ENCODE assay signal across 9 cellular contexts in genomic region chr2:129061079-129061785, GRCh38.
DNase-seq lines count a peak whose midpoint lies in the region; ATAC-seq, FAIRE-seq and TF ChIP-seq lines count a peak whose summit lies in the region.
"Had no signal": no experiment of that assay in that cellular context is flagged by ENCODE, and none has a peak within 500 bp of the region (broad histone marks: within the 10 kb centered on the region; RNA-seq: fewer than 3 reads in every experiment).

No MANE protein-coding gene starts in this region.

- CTCF ChIA-PET in RWPE1 (lab: Yijun Ruan, JAX) = interaction anchor here (0.7 kb wide), 1 partner anchor 324 kb away, joined by 3 read pairs; no protein-coding TSS in a partner anchor

- no peaks in the 10 kb centered on the region for H3K9me3 ChIP-seq in keratinocyte (ENCODE audit: control insufficient read depth, low read depth, low read length)
- no peaks in the 10 kb centered on the region for H3K9me3 ChIP-seq in right atrium auricular region

- H3K9ac ChIP-seq in keratinocyte (ENCODE audit: control insufficient read depth, extremely low read depth, insufficient read depth, low read length) = peak overlapping the region; percentile 24

- H2AFZ ChIP-seq in keratinocyte (ENCODE audit: control insufficient read depth, low read length) = peak overlapping the region; percentile 90

- H3K4me1 ChIP-seq in keratinocyte (ENCODE audit: control insufficient read depth, extremely low read depth, insufficient read depth, low read length) (peaks cover 39% of the 10 kb centered on the region), right atrium auricular region (no peaks in the 10 kb centered on the region)

- H3K27ac ChIP-seq in RWPE1 (peak overlapping the region; percentile 82), keratinocyte (ENCODE audit: control insufficient read depth, insufficient read depth, low read length) (peak overlapping the region; percentile 79), right atrium auricular region (no peak overlapping the region)

- peak; percentile 92 for FAIRE-seq in keratinocyte (lab: Jason Lieb, UNC)
- FAIRE-seq: endometrium had no signal

- POLR2A ChIA-PET in RWPE1 (lab: Yijun Ruan, JAX; ENCODE audit: low non-redundant PET) = no interaction called here

- H3K4me2 ChIP-seq in keratinocyte (ENCODE audit: control insufficient read depth, extremely low read depth, insufficient read depth, low read depth, low read length) = peak overlapping the region; percentile 70

- H3K27me3 ChIP-seq in keratinocyte (ENCODE audit: control insufficient read depth, extremely low read depth, insufficient read depth, low read length) (no peaks in the 10 kb centered on the region), right atrium auricular region (no peaks in the 10 kb centered on the region)

- TF ChIP-seq CTCF in RWPE1 (conservative IDR thresholded peaks at IDR 0.05; ENCODE audit: low read depth) (no peak), keratinocyte (optimal IDR thresholded peaks at IDR 0.05 in 1 of 3, IDR thresholded peaks at IDR 0.05 in 1 of 3, conservative IDR thresholded peaks at IDR 0.05 in 1 of 3; ENCODE audit: extremely low read depth in 1 of 3, insufficient read depth in 2 of 3, low read length in 3 of 3) (peak in 1 of 3 experiments; percentile 35), right atrium auricular region (IDR thresholded peaks at IDR 0.05) (no peak)

- no peaks in the 10 kb centered on the region for H3K79me2 ChIP-seq in keratinocyte (ENCODE audit: control insufficient read depth, insufficient read depth, low read length)

- dilution Hi-C loops in keratinocyte (cut with MboI; ENCODE audit: extremely low pct_ligation_motif_present, low sequenced_read_pairs) = no loop called here

- H3K4me3 ChIP-seq in keratinocyte (ENCODE audit: control insufficient read depth in 2 of 3, extremely low read depth in 1 of 3, insufficient read depth in 2 of 3, low read depth in 1 of 3, low read length in 3 of 3) = peak overlapping the region in 2 of 3 experiments; percentile 7 to 45
- H3K4me3 ChIP-seq in right atrium auricular region = no peak overlapping the region

- peak; percentile 97 for ATAC-seq in GM18868 (IDR thresholded peaks at IDR 0.05; ENCODE audit: unreplicated experiment)
- ATAC-seq in HG03108 (IDR thresholded peaks at IDR 0.05; ENCODE audit: unreplicated experiment) = peak; percentile 59

- H3K36me3 ChIP-seq in keratinocyte (ENCODE audit: control insufficient read depth in 2 of 2, extremely low read depth in 1 of 2, insufficient read depth in 2 of 2, low read length in 2 of 2) (no peaks in the 10 kb centered on the region), right atrium auricular region (no peaks in the 10 kb centered on the region)

- H3K9me1 ChIP-seq in keratinocyte (ENCODE audit: control insufficient read depth, extremely low read depth, insufficient read depth, low read length) = no peaks in the 10 kb centered on the region

- H4K20me1 ChIP-seq in keratinocyte (ENCODE audit: control insufficient read depth, extremely low read depth, insufficient read depth, low read length) = no peaks in the 10 kb centered on the region

- DNase-seq in RWPE1 (ENCODE audit: low spot score) = peak; percentile 75
- no peak for DNase-seq in keratinocyte (ENCODE audit: low read depth, low spot score)
- no peak for DNase-seq in HuH-7.5 (ENCODE audit: low spot score)
- no peak for DNase-seq in GM03348 (ENCODE audit: low spot score)
- DNase-seq in activated effector memory CD4-positive, alpha-beta T cell treated with Interleukin-2 at 50 U/mL for 16 hours = no peak
- DNase-seq in right atrium auricular region (ENCODE audit: low spot score) = no peak

Comparison
In these comparisons a context has a peak if more than half of its experiments do, and no peak if none do; other contexts are left out.
1. H3K27ac ChIP-seq: peak in RWPE1 (single experiment) and keratinocyte (single experiment); none in right atrium auricular region (0 of 2).
2. H3K4me3 ChIP-seq: peak in keratinocyte (2 of 3); none in right atrium auricular region (0 of 2).